15 cellular contexts compared by ENCODE assay signal in the genomic region with DNA sequence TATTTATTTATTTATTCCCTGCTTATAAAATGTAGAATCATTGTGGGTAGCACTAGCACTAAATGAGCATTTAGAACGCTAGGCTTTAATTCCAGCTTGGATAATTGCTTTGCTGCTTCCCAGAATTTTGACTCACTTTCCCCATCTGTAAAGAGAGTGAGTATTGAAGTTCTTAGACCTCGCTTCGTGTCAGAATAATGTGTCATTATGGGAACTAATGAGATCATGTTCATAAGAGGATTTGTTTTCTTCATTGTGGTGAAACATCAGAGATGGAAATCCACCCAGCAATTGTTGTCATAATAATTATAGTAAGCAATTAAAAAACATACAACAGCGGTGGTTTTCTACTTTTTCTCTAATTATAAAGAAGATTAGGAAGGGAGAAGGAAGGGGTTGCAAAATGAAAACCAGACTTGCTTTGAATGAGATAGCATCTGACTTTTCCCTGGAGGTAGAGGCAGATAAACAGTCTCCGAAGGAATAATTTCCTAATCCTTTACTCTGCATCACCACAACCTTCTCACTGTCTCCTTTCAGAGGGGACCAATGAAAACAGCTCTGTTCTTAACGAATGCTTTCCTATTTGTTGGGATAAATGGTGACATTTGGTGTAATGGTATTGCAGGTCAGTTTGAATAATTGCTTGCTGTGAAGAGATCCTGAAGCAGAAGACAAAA.
DNase-seq lines count a peak whose midpoint lies in the region; ATAC-seq and TF ChIP-seq lines count a peak whose summit lies in the region.
"Had no signal": no experiment of that assay in that cellular context is flagged by ENCODE, and none has a peak within 500 bp of the region (broad histone marks: within the 10 kb centered on the region; RNA-seq: fewer than 3 reads in every experiment).

No MANE protein-coding gene starts in this region.

- no TSS peak for BruUV-seq in A673 (replicated peaks; lab: Mats Ljungman, UMichigan)

- no peaks in the 10 kb centered on the region for H3K36me3 ChIP-seq in A673 (ENCODE audit: insufficient read depth, low read length, poor library complexity, severe bottlenecking)

- no peaks in the 10 kb centered on the region for H3K9me3 ChIP-seq in A673 (ENCODE audit: low read depth, low read length, poor library complexity, severe bottlenecking)
- H3K9me3 ChIP-seq: mucosa of descending colon had no signal

- H3K27ac Mint-ChIP-seq in progenitor cell of endocrine pancreas: peak overlapping the region; percentile 86

- no peaks in the 10 kb centered on the region for H3K36me3 Mint-ChIP-seq in progenitor cell of endocrine pancreas (ENCODE audit: insufficient read depth)

- ATAC-seq in HG03460 (IDR thresholded peaks at IDR 0.05; ENCODE audit: unreplicated experiment) (no peak), HG02852 (IDR thresholded peaks at IDR 0.05; ENCODE audit: unreplicated experiment) (no peak)
- ATAC-seq: mucosa of descending colon had no signal

- H3K27me3 Mint-ChIP-seq in progenitor cell of endocrine pancreas: no peaks in the 10 kb centered on the region

- CTCF ChIA-PET in A673 (lab: Charles Lee): no interaction called here

- in situ Hi-C loops in SK-MEL-5 (cut with HindIII; ENCODE audit: low pct_unique_long_range_greater_than_20kb, low sequenced_read_pairs): no loop called here

- H3K4me1 Mint-ChIP-seq in progenitor cell of endocrine pancreas (ENCODE audit: low read depth): peaks cover 30% of the 10 kb centered on the region

- no peak overlapping the region for H3K27ac ChIP-seq in A673 (ENCODE audit: low read depth, low read length, poor library complexity, severe bottlenecking)
- H3K27ac ChIP-seq: SK-N-MC had no signal

- POLR2A ChIA-PET in A673 (lab: Charles Lee; ENCODE audit: low non-redundant PET): no interaction called here

- peaks cover 13% of the 10 kb centered on the region for H3K9me3 Mint-ChIP-seq in progenitor cell of endocrine pancreas (ENCODE audit: low read depth)

- H3K4me3 Mint-ChIP-seq in progenitor cell of endocrine pancreas (ENCODE audit: low read depth): no peak overlapping the region

- H3K27me3 ChIP-seq in A673 (replicated peaks; ENCODE audit: insufficient read depth, low read depth, low read length, poor library complexity): no peaks in the 10 kb centered on the region

- no peak for TF ChIP-seq CTCF in A673 (conservative IDR thresholded peaks at IDR 0.05; ENCODE audit: low read depth, low read length)
- no peak for TF ChIP-seq CTCF in fibroblast of villous mesenchyme (IDR thresholded peaks at IDR 0.05; ENCODE audit: insufficient read depth, low read depth, low read length)
- no peak for TF ChIP-seq CTCF in progenitor cell of endocrine pancreas (IDR thresholded peaks at IDR 0.05; ENCODE audit: unreplicated experiment)

- DNase-seq in A673 (ENCODE audit: low spot score) (peak; percentile 14), SK-MEL-5 (ENCODE audit: low read depth, low spot score) (peak; percentile 77), fibroblast of villous mesenchyme (ENCODE audit: low read depth) (peak; percentile 88), progenitor cell of endocrine pancreas (ENCODE audit: low spot score, unreplicated experiment) (no peak), retina (no peak), GF-D8 (lab: John Stamatoyannopoulos, UW) (no peak)
- DNase-seq: activated CD4-positive, CD25-positive, alpha-beta regulatory T cell treated with anti-CD3 and anti-CD28 coated beads, Interleukin-2, amount 50 U/mL, for 72 hours; C1 segment of cervical spinal cord; DMS53; mucosa of descending colon; NCI-H748 treated with DMSO at 0.1 percent for 48 hours; stimulated activated CD4-positive, alpha-beta T cell treated with anti-CD3 and anti-CD28 coated beads, Interleukin-2, amount 100 ng/mL, for 48 hours had no signal

- no peaks in the 10 kb centered on the region for H3K4me1 ChIP-seq in A673 (ENCODE audit: insufficient read depth, low read length, poor library complexity, severe bottlenecking)

- intact Hi-C loops in A673 (cut with micrococcal nuclease; ENCODE audit: unreplicated experiment): no loop called here

- H3K4me3 ChIP-seq in A673 (ENCODE audit: low read depth, low read length, poor library complexity, severe bottlenecking) (no peak overlapping the region), fibroblast of villous mesenchyme (ENCODE audit: low read depth, low read length) (no peak overlapping the region)
- H3K4me3 ChIP-seq: mucosa of descending colon, SK-N-MC had no signal

Comparison
In these comparisons a context has a peak if more than half of its experiments do, and no peak if none do; other contexts are left out.
1. DNase-seq: peak in A673 (single experiment), SK-MEL-5 (single experiment) and fibroblast of villous mesenchyme (single experiment); none in progenitor cell of endocrine pancreas (single experiment), retina (single experiment) and GF-D8 (single experiment).